11 cellular contexts compared by ENCODE assay signal in the genomic region with DNA sequence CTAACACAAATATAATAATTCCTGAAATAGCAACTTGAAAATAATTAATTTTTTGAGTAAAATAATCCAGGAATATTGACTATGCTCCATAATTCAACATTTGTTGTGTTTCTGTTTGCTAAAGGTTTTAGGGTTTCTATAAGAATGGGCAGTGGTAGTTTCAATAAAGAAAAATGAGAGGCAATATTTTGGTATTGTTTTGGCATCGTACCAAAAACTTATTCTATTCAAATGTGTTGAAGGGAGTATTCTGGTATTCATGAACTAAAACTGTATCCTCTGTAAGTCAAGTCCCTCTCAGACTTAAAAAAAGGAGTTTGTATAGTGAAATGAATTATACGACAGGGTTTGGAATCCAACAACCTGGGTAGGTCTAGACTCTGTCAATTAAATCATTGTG.
"Had no signal": no experiment of that assay in that cellular context is flagged by ENCODE, and none has a peak within 500 bp of the region (broad histone marks: within the 10 kb centered on the region; RNA-seq: fewer than 3 reads in every experiment).

No MANE protein-coding gene starts in this region.

- FAIRE-seq: H1, H54 had no signal

- H3K4me3 Mint-ChIP-seq: GM23338, H9, HFFc6 had no signal

- H3K27ac ChIP-seq: GM23248 had no signal

- H3K9me3 ChIP-seq: HAP-1 had no signal

- H2AFZ ChIP-seq: GM23248 had no signal

- H3K4me3 ChIP-seq: GM23248, GM23338, HAP-1 had no signal

- H3K27ac Mint-ChIP-seq: GM23338, H9, HFFc6 had no signal

- DNase-seq: GM23248, GOT3, H7, H9, HCEC 1CT, HFFc6 had no signal

- ATAC-seq: GM23338, HCT116 had no signal

- H3K36me3 ChIP-seq: HAP-1 had no signal

- H3K4me1 ChIP-seq: HAP-1 had no signal

- H3K4me2 ChIP-seq: GM23338 had no signal

- H3K9ac ChIP-seq: GM23248 had no signal
